Comparison of ENCODE assay signal across 10 cellular contexts in the genomic region with DNA sequence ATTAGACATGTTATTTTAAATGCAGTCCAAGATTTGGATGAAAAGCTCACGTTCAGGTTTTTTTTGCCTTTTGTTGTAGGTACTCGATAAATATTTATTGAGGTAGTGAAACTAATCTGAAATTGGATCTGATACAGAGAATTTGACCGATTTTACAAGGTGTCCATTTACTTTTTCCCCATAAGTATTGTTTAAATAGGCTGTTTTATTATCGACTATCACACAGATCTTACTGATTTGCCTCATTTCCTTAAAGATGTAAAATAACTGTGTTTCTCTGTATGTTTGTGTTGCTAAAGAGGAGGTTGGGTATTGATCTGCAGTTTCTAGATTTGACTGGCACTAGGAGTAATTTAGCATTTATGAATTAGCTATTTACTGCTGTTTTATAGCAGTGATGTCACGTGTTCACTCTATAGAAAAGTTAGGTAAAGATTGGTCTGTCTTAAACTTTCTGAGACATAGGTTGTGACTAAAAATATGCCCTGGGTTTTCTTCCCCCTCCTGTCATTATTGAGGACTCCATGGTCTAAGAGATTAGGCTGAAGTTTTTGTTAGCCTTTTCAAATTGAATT. TPM values are rescaled to one million over a fixed set of nuclear protein-coding genes. Genes with fewer than 3 reads are reported as not detected.
DNase-seq lines count a peak whose midpoint lies in the region; ATAC-seq, FAIRE-seq and TF ChIP-seq lines count a peak whose summit lies in the region.
"Had no signal": no experiment of that assay in that cellular context is flagged by ENCODE, and none has a peak within 500 bp of the region (broad histone marks: within the 10 kb centered on the region; RNA-seq: fewer than 3 reads in every experiment).

No MANE protein-coding gene starts in this region.

- peaks cover 25% of the 10 kb centered on the region for H3K36me3 Mint-ChIP-seq in T-cell

- H3K9me3 Mint-ChIP-seq in T-cell = no peaks in the 10 kb centered on the region

- BruUV-seq in endothelial cell of umbilical vein (replicated peaks; lab: Mats Ljungman, UMichigan) (no TSS peak), A673 (replicated peaks; lab: Mats Ljungman, UMichigan) (no TSS peak)

- intact Hi-C loops in endothelial cell of umbilical vein (cut with micrococcal nuclease) (loop anchor here (5.0 to 10.0 kb wide), 7 partner anchors 47 to 621 kb away; a partner anchor contains a TSS), sciatic nerve (cut with DNase I) (no loop called here), A673 (cut with micrococcal nuclease; ENCODE audit: unreplicated experiment) (loop anchor here (5.0 kb wide), 3 partner anchors 63 to 257 kb away; no protein-coding TSS in a partner anchor)

- DNase-seq in T-cell (no peak), endothelial cell of umbilical vein (ENCODE audit: low read depth, low spot score) (no peak), superior temporal gyrus (ENCODE audit: extremely low spot score) (no peak), sciatic nerve (ENCODE audit: low spot score) (no peak), A673 (ENCODE audit: low spot score) (no peak), GM10266 (ENCODE audit: extremely low spot score) (no peak)
- DNase-seq: activated CD4-positive, alpha-beta T cell treated with anti-CD3 and anti-CD28 coated beads for 1 hour; cerebellar nuclear complex had no signal

- H3K9ac ChIP-seq in endothelial cell of umbilical vein (replicated peaks; ENCODE audit: extremely low read depth, insufficient read depth, low read length) = no peak overlapping the region
- H3K9ac ChIP-seq in rectal smooth muscle tissue (ENCODE audit: low read length) = no peak overlapping the region

- H3K27ac ChIP-seq in DOHH2 (ENCODE audit: low read depth, low read length) (0 out of 2 replicates have a peak overlapping the region, but pooled peaks have one; percentile 0), endothelial cell of umbilical vein (ENCODE audit: insufficient read depth, low read depth, low read length) (no peak overlapping the region), rectal smooth muscle tissue (ENCODE audit: low read depth, low read length) (peak overlapping the region; percentile 7), A673 (ENCODE audit: low read depth, low read length, poor library complexity, severe bottlenecking) (no peak overlapping the region)

- no peak overlapping the region for H2AFZ ChIP-seq in endothelial cell of umbilical vein (ENCODE audit: low read depth, low read length)

- H3K36me3 ChIP-seq in DOHH2 (ENCODE audit: control insufficient read depth, low read length) (peaks cover 61% of the 10 kb centered on the region), endothelial cell of umbilical vein (ENCODE audit: control insufficient read depth in 2 of 2, extremely low read depth in 1 of 2, insufficient read depth in 2 of 2, low read length in 2 of 2) (peaks cover 0 to 2% of the 10 kb centered on the region in 2 experiments), rectal smooth muscle tissue (ENCODE audit: control insufficient read depth, insufficient read depth, low read length) (no peaks in the 10 kb centered on the region), A673 (ENCODE audit: insufficient read depth, low read length, poor library complexity, severe bottlenecking) (no peaks in the 10 kb centered on the region)

- H3K9me2 ChIP-seq in DOHH2 (replicated peaks; ENCODE audit: control insufficient read depth, low read length) = no peaks in the 10 kb centered on the region

- no peaks in the 10 kb centered on the region for H3K9me1 ChIP-seq in endothelial cell of umbilical vein (replicated peaks; ENCODE audit: control insufficient read depth, extremely low read depth, insufficient read depth, low read length)

- POLR2A ChIA-PET in T-cell (lab: Charles Lee) (interaction anchor here (0.6 to 1.2 kb wide), 8 partner anchors 9 to 802 kb away, joined by 3 to 5 read pairs (median 3); no protein-coding TSS in a partner anchor), endothelial cell of umbilical vein (lab: Charles Lee) (no interaction called here), A673 (lab: Charles Lee; ENCODE audit: low non-redundant PET) (no interaction called here)

- H3K27ac Mint-ChIP-seq in T-cell = peak overlapping the region; percentile 70 to 95

- H3K79me2 ChIP-seq in DOHH2 (ENCODE audit: control insufficient read depth, low read length) (peaks cover 86% of the 10 kb centered on the region), endothelial cell of umbilical vein (ENCODE audit: control insufficient read depth, insufficient read depth, low read length) (peaks cover 79% of the 10 kb centered on the region)

- ATAC-seq in T-cell (replicated peaks in 1 of 4) = no peak
- no peak for ATAC-seq in sciatic nerve

- no peak for FAIRE-seq in endothelial cell of umbilical vein (lab: Jason Lieb, UNC)

- peak overlapping the region; percentile 70 to 100 (median 96) for H3K4me3 Mint-ChIP-seq in T-cell

- dilution Hi-C loops in endothelial cell of umbilical vein (cut with MboI; ENCODE audit: extremely low pct_ligation_motif_present, low sequenced_read_pairs) = no loop called here

- TF ChIP-seq POLR2A in endothelial cell of umbilical vein (IDR thresholded peaks at IDR 0.05; ENCODE audit: low read depth, low read length) = no peak

- H3K9me3 ChIP-seq in DOHH2 (ENCODE audit: control insufficient read depth, insufficient read depth, low read length) (no peaks in the 10 kb centered on the region), endothelial cell of umbilical vein (replicated peaks; ENCODE audit: control insufficient read depth, insufficient read depth, low read length) (no peaks in the 10 kb centered on the region), A673 (ENCODE audit: low read depth, low read length, poor library complexity, severe bottlenecking) (no peaks in the 10 kb centered on the region)

- peak overlapping the region; percentile 85 for H3K4me3 ChIP-seq in DOHH2 (ENCODE audit: low read length)
- H3K4me3 ChIP-seq in endothelial cell of umbilical vein (replicated peaks in 1 of 3; ENCODE audit: insufficient read depth in 1 of 3, low read depth in 1 of 3, low read length in 3 of 3) = no peak overlapping the region
- peak overlapping the region; percentile 21 for H3K4me3 ChIP-seq in rectal smooth muscle tissue (ENCODE audit: low read length)
- no peak overlapping the region for H3K4me3 ChIP-seq in A673 (ENCODE audit: low read depth, low read length, poor library complexity, severe bottlenecking)

- H3K4me1 ChIP-seq in DOHH2 (ENCODE audit: control insufficient read depth, low read length) (peaks cover 76% of the 10 kb centered on the region), endothelial cell of umbilical vein (ENCODE audit: control insufficient read depth, extremely low read depth, insufficient read depth, low read length) (peaks cover 35% of the 10 kb centered on the region), rectal smooth muscle tissue (ENCODE audit: control insufficient read depth, insufficient read depth, low read length) (peaks cover 32% of the 10 kb centered on the region), A673 (ENCODE audit: insufficient read depth, low read length, poor library complexity, severe bottlenecking) (peaks cover 23% of the 10 kb centered on the region)

- no peaks in the 10 kb centered on the region for H3K27me3 ChIP-seq in DOHH2 (ENCODE audit: control insufficient read depth, low read length)
- H3K27me3 ChIP-seq in endothelial cell of umbilical vein (ENCODE audit: control insufficient read depth in 2 of 2, insufficient read depth in 2 of 2, low read length in 2 of 2) = no peaks in the 10 kb centered on the region
- H3K27me3 ChIP-seq in rectal smooth muscle tissue (ENCODE audit: control insufficient read depth, insufficient read depth, low read length) = no peaks in the 10 kb centered on the region
- no peaks in the 10 kb centered on the region for H3K27me3 ChIP-seq in A673 (replicated peaks; ENCODE audit: insufficient read depth, low read depth, low read length, poor library complexity)

- peaks cover 62 to 69% (median 66%) of the 10 kb centered on the region in 3 donors for H3K4me1 Mint-ChIP-seq in T-cell

- H4K20me1 ChIP-seq in DOHH2 (ENCODE audit: control insufficient read depth, insufficient read depth, low read depth, low read length) = peaks cover 45% of the 10 kb centered on the region
- peaks cover 19% of the 10 kb centered on the region for H4K20me1 ChIP-seq in endothelial cell of umbilical vein (replicated peaks; ENCODE audit: control insufficient read depth, extremely low read depth, insufficient read depth, low read length)

- H3F3A ChIP-seq in DOHH2 (ENCODE audit: control insufficient read depth, insufficient read depth) = peaks cover 9% of the 10 kb centered on the region

- H3K4me2 ChIP-seq in DOHH2 (ENCODE audit: low read length) (peak overlapping the region; percentile 92), endothelial cell of umbilical vein (ENCODE audit: insufficient read depth, low read length) (peak overlapping the region; percentile 95)

- no peak for TF ChIP-seq CTCF in DOHH2 (IDR thresholded peaks at IDR 0.05; ENCODE audit: low read depth, low read length, poor library complexity, severe bottlenecking)
- no peak for TF ChIP-seq CTCF in endothelial cell of umbilical vein (IDR thresholded peaks at IDR 0.05; ENCODE audit: extremely low read depth in 1 of 2, insufficient read depth in 1 of 2, low read depth in 1 of 2, low read length in 2 of 2)
- no peak for TF ChIP-seq CTCF in A673 (conservative IDR thresholded peaks at IDR 0.05; ENCODE audit: low read depth, low read length)
- TF ChIP-seq CTCF in GM10266 (IDR thresholded peaks at IDR 0.05; ENCODE audit: control insufficient read depth, insufficient read depth, low read depth, missing control alignments) = no peak

- CTCF ChIA-PET in T-cell (lab: Charles Lee) = interaction anchor here (0.6 to 2.2 kb wide), 7 partner anchors 9 to 255 kb away, joined by 3 to 7 read pairs (median 3); no protein-coding TSS in a partner anchor
- CTCF ChIA-PET in endothelial cell of umbilical vein (lab: Charles Lee) = interaction anchor here (0.8 to 1.2 kb wide), 2 partner anchors 9 to 255 kb away, joined by 3 to 4 read pairs; no protein-coding TSS in a partner anchor
- CTCF ChIA-PET in A673 (lab: Charles Lee) = no interaction called here

- no peaks in the 10 kb centered on the region for H3K27me3 Mint-ChIP-seq in T-cell

TF ChIP-seq in endothelial cell of umbilical vein, 7 proteins besides CTCF, POLR2A, EP300 and RAD21:
- TF ChIP-seq MYC (IDR thresholded peaks at IDR 0.05; ENCODE audit: low read depth, low read length) (no peak), GATA2 (IDR thresholded peaks at IDR 0.05; ENCODE audit: insufficient read depth, insufficient read length, low read depth, low read length) (no peak)
TF ChIP-seq in endothelial cell of umbilical vein: peak in this region for 0.

RNA-seq across cellular contexts. Expression of a gene that starts 3.5 kb away (rescaled TPM):
- total RNA-seq in T-cell (100 to 1,000 TPM; 163 to 290 (median 170) TPM), endothelial cell of umbilical vein (174 and 186 TPM in 2 replicates), sciatic nerve (172 TPM), A673 (2021) (134 and 148 TPM in 2 replicates)
- polyA plus RNA-seq in endothelial cell of umbilical vein = 95.7 and 147 TPM in 2 replicates
- polyA plus RNA-seq in endothelial cell of umbilical vein (2011; cell fraction: cytosol; rRNA removed) = 134 and 158 TPM in 2 replicates
- polyA plus RNA-seq in endothelial cell of umbilical vein (2011; cell fraction: nucleus; rRNA removed) = 79.7 and 107 TPM in 2 replicates
- 241 and 294 TPM in 2 replicates for polyA plus RNA-seq in endothelial cell of umbilical vein (2012)
- polyA minus RNA-seq in endothelial cell of umbilical vein = 67.5 and 82.2 TPM in 2 replicates
- polyA minus RNA-seq in endothelial cell of umbilical vein (2011; cell fraction: cytosol; rRNA and poly(A)+ RNA removed) = 82.6 TPM
- polyA minus RNA-seq in endothelial cell of umbilical vein (2011; cell fraction: nucleus; rRNA and poly(A)+ RNA removed) = 64.4 and 94.8 TPM in 2 replicates

Comparison
In these comparisons a context has a peak if more than half of its experiments do, and no peak if none do; other contexts are left out.
1. H3K27ac ChIP-seq: peak in DOHH2 (single experiment) and rectal smooth muscle tissue (single experiment); none in endothelial cell of umbilical vein (single experiment) and A673 (single experiment).
2. H3K4me3 ChIP-seq: peak in DOHH2 (single experiment) and rectal smooth muscle tissue (single experiment); none in endothelial cell of umbilical vein (0 of 3) and A673 (single experiment).
3. POLR2A ChIA-PET loops: an anchor here in T-cell (0.6 to 1.2 kb wide); none called in endothelial cell of umbilical vein and A673.